1 cellular context compared by ENCODE assay signal in the genomic region with DNA sequence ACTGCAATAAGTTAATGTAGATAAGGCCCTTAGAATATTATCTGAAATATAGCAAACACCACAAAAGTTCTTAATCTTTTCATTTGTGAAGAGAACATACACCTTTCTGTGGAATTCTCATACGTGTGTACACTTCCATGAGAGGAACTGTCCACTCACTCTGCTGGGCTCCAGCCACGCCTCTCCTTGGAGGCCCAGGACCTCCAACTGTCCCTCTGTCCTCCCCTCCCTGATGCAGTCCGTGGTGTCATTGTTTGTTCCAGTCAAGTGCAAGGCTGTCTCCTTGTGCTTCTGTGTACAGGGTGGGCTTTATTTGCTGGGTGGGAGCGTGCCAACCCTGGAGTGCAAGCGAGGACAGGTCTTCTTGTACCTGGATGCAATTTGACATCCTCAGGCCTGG.
TF ChIP-seq lines count a peak whose summit lies in the region.

No MANE protein-coding gene starts in this region.

TF ChIP-seq in GM12878, 131 proteins besides CTCF, POLR2A, EP300 and RAD21:
- TF ChIP-seq EZH2 (IDR thresholded peaks at IDR 0.05; ENCODE audit: borderline replicate concordance, control insufficient read depth, low read depth, low read length) (no peak), BACH1 (IDR thresholded peaks at IDR 0.05; ENCODE audit: borderline replicate concordance) (no peak), SMC3 (IDR thresholded peaks at IDR 0.05; ENCODE audit: borderline replicate concordance, low read length) (no peak)
- TF ChIP-seq, protein P1, sequence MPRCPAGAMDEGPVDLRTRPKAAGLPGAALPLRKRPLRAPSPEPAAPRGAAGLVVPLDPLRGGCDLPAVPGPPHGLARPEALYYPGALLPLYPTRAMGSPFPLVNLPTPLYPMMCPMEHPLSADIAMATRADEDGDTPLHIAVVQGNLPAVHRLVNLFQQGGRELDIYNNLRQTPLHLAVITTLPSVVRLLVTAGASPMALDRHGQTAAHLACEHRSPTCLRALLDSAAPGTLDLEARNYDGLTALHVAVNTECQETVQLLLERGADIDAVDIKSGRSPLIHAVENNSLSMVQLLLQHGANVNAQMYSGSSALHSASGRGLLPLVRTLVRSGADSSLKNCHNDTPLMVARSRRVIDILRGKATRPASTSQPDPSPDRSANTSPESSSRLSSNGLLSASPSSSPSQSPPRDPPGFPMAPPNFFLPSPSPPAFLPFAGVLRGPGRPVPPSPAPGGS (IDR thresholded peaks at IDR 0.05; ENCODE audit: borderline replicate concordance, insufficient read depth, low read depth, low read length, poor library complexity, severe bottlenecking): no peak
